ENCODE assay signal across 31 cellular contexts in the genomic region with DNA sequence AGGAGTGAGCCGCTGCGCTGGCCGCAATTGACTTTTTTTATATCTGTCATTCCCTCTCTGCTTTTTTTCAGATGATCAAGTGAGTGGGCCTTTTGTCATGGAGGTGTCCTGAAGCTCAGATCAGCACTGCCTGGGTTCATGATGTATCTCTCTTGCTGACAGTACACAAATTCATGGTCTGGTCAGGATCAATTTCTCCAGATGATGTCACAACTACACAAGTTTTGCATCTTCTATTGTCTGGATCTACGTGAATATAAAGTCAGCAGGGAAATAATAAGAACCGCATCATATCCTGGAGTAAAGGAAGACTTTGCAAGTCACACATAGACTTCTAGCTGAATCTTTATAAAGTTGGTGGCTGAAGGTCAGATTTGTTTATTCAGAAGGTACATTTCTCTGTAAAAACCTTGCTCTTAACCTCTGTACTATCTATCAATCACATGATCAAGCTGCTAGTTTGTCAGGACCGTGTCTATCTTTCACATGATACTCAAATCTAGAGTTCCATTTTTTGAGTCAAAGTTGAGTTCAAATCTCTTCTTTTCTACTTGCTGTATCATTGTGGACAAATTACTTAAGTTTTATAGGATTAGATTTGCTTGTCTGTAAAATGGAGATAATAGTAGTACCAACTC. TPM values are rescaled to one million over a fixed set of nuclear protein-coding genes. Genes with fewer than 3 reads are reported as not detected.
A peak's percentile ranks its signal among the peaks of the same experiment; 100 is the strongest.
DNase-seq lines count a peak whose midpoint lies in the region; ATAC-seq, FAIRE-seq and TF ChIP-seq lines count a peak whose summit lies in the region.
"Had no signal": no experiment of that assay in that cellular context is flagged by ENCODE, and none has a peak within 500 bp of the region (broad histone marks: within the 10 kb centered on the region; RNA-seq: fewer than 3 reads in every experiment).

No MANE protein-coding gene starts in this region.

- POLR2A ChIA-PET in endothelial cell of umbilical vein (lab: Charles Lee) (no interaction called here), MCF 10A (lab: Yijun Ruan, JAX) (interaction anchor here (0.7 kb wide), 1 partner anchor 28 kb away, joined by 3 read pairs; no protein-coding TSS in a partner anchor), A673 (lab: Charles Lee; ENCODE audit: low non-redundant PET) (no interaction called here)

- ATAC-seq in activated naive CD4-positive, alpha-beta T cell treated with anti-CD3 and anti-CD28 coated beads, Interleukin-2, amount 50 U/mL, for 72 hours: peak; percentile 58 to 59
- ATAC-seq: body of pancreas, esophagus mucosa, foreskin keratinocyte, pancreas had no signal

- no peak overlapping the region for H3K27ac Mint-ChIP-seq in activated naive CD4-positive, alpha-beta T cell treated with anti-CD3 and anti-CD28 coated beads, Interleukin-2, amount 50 U/mL, for 72 hours
- H3K27ac Mint-ChIP-seq in neural progenitor cell (peak overlapping the region; percentile 32), MCF 10A (ENCODE audit: low read depth, unreplicated experiment) (no peak overlapping the region)
- H3K27ac Mint-ChIP-seq: endodermal cell had no signal

- H3K79me2 ChIP-seq in MM.1S (ENCODE audit: low read length) (no peaks in the 10 kb centered on the region), endothelial cell of umbilical vein (ENCODE audit: control insufficient read depth, insufficient read depth, low read length) (no peaks in the 10 kb centered on the region), neural progenitor cell (ENCODE audit: low read depth) (no peaks in the 10 kb centered on the region)

- H3K27me3 Mint-ChIP-seq in neural progenitor cell (ENCODE audit: insufficient read depth, low read depth) (no peaks in the 10 kb centered on the region), MCF 10A (ENCODE audit: insufficient read depth, unreplicated experiment) (no peaks in the 10 kb centered on the region)
- H3K27me3 Mint-ChIP-seq: central memory CD8-positive, alpha-beta T cell had no signal

- H3K4me3 ChIP-seq in MM.1S (ENCODE audit: low read length) (no peak overlapping the region), endothelial cell of umbilical vein (replicated peaks in 1 of 3; ENCODE audit: insufficient read depth in 1 of 3, low read depth in 1 of 3, low read length in 3 of 3) (no peak overlapping the region), neural progenitor cell (no peak overlapping the region), A673 (ENCODE audit: low read depth, low read length, poor library complexity, severe bottlenecking) (no peak overlapping the region)
- H3K4me3 ChIP-seq: adrenal gland, body of pancreas, pancreas, Peyer's patch, tibial artery had no signal

- peaks cover 68% of the 10 kb centered on the region for H3K4me1 ChIP-seq in MM.1S (ENCODE audit: low read length)
- H3K4me1 ChIP-seq in endothelial cell of umbilical vein (ENCODE audit: control insufficient read depth, extremely low read depth, insufficient read depth, low read length): peaks cover 22% of the 10 kb centered on the region
- H3K4me1 ChIP-seq in neural progenitor cell: peaks cover 7% of the 10 kb centered on the region
- H3K4me1 ChIP-seq in A673 (ENCODE audit: insufficient read depth, low read length, poor library complexity, severe bottlenecking): no peaks in the 10 kb centered on the region
- H3K4me1 ChIP-seq: body of pancreas, foreskin keratinocyte, pancreas had no signal

- CTCF ChIA-PET in endothelial cell of umbilical vein (lab: Charles Lee) (interaction anchor here (1.2 to 1.4 kb wide), 2 partner anchors 13 to 14 kb away, joined by 3 to 4 read pairs; a partner anchor contains a TSS), MCF 10A (lab: Yijun Ruan, JAX) (interaction anchor here (0.6 to 1.0 kb wide), 3 partner anchors 20 to 42 kb away, joined by 3 to 6 read pairs (median 3); no protein-coding TSS in a partner anchor), A673 (lab: Charles Lee) (no interaction called here)

- peaks cover 47% of the 10 kb centered on the region for H3F3A ChIP-seq in MM.1S (ENCODE audit: insufficient read depth, low read length)
- no peaks in the 10 kb centered on the region for H3F3A ChIP-seq in neural progenitor cell (ENCODE audit: low read depth)

- H3K4me1 Mint-ChIP-seq in neural progenitor cell (peaks cover 61% of the 10 kb centered on the region), MCF 10A (ENCODE audit: insufficient read depth, unreplicated experiment) (peaks cover 6% of the 10 kb centered on the region)

- H3K4me3 Mint-ChIP-seq in neural progenitor cell: no peak overlapping the region
- H3K4me3 Mint-ChIP-seq in MCF 10A (ENCODE audit: unreplicated experiment): no peak overlapping the region
- H3K4me3 Mint-ChIP-seq: central memory CD8-positive, alpha-beta T cell; endodermal cell had no signal

- peak overlapping the region; percentile 75 for H3K27ac ChIP-seq in MM.1S (ENCODE audit: low read length)
- no peak overlapping the region for H3K27ac ChIP-seq in endothelial cell of umbilical vein (ENCODE audit: insufficient read depth, low read depth, low read length)
- no peak overlapping the region for H3K27ac ChIP-seq in neural progenitor cell
- H3K27ac ChIP-seq in A673 (ENCODE audit: low read depth, low read length, poor library complexity, severe bottlenecking): no peak overlapping the region
- H3K27ac ChIP-seq: body of pancreas, foreskin keratinocyte, pancreas, tibial artery had no signal

- H3K36me3 ChIP-seq in MM.1S (replicated peaks; ENCODE audit: insufficient read depth, low read length) (no peaks in the 10 kb centered on the region), endothelial cell of umbilical vein (ENCODE audit: control insufficient read depth in 2 of 2, extremely low read depth in 1 of 2, insufficient read depth in 2 of 2, low read length in 2 of 2) (no peaks in the 10 kb centered on the region), neural progenitor cell (no peaks in the 10 kb centered on the region), A673 (ENCODE audit: insufficient read depth, low read length, poor library complexity, severe bottlenecking) (no peaks in the 10 kb centered on the region)
- H3K36me3 ChIP-seq: adrenal gland, pancreas, Peyer's patch, tibial artery had no signal

- dilution Hi-C loops in endothelial cell of umbilical vein (cut with MboI; ENCODE audit: extremely low pct_ligation_motif_present, low sequenced_read_pairs): no loop called here

- peaks cover 3 to 4% of the 10 kb centered on the region in 2 donors for H3K36me3 Mint-ChIP-seq in activated naive CD4-positive, alpha-beta T cell treated with anti-CD3 and anti-CD28 coated beads, Interleukin-2, amount 50 U/mL, for 72 hours
- H3K36me3 Mint-ChIP-seq in neural progenitor cell: no peaks in the 10 kb centered on the region
- H3K36me3 Mint-ChIP-seq in MCF 10A (ENCODE audit: insufficient read depth, unreplicated experiment): no peaks in the 10 kb centered on the region

- no peaks in the 10 kb centered on the region for H4K20me1 ChIP-seq in MM.1S (ENCODE audit: insufficient read depth, low read length)
- H4K20me1 ChIP-seq in endothelial cell of umbilical vein (replicated peaks; ENCODE audit: control insufficient read depth, extremely low read depth, insufficient read depth, low read length): no peaks in the 10 kb centered on the region
- no peaks in the 10 kb centered on the region for H4K20me1 ChIP-seq in neural progenitor cell (ENCODE audit: low read depth)

- peaks cover 3% of the 10 kb centered on the region in 2 donors for H3K9me3 Mint-ChIP-seq in activated naive CD4-positive, alpha-beta T cell treated with anti-CD3 and anti-CD28 coated beads, Interleukin-2, amount 50 U/mL, for 72 hours
- H3K9me3 Mint-ChIP-seq in neural progenitor cell (no peaks in the 10 kb centered on the region), MCF 10A (ENCODE audit: unreplicated experiment) (peaks cover 3% of the 10 kb centered on the region)
- H3K9me3 Mint-ChIP-seq: central memory CD8-positive, alpha-beta T cell; endodermal cell had no signal

- H3K9ac ChIP-seq in MM.1S (ENCODE audit: low read length): peak overlapping the region; percentile 49; the same call in 1 of the 2 replicates
- H3K9ac ChIP-seq in endothelial cell of umbilical vein (replicated peaks; ENCODE audit: extremely low read depth, insufficient read depth, low read length): no peak overlapping the region
- no peak overlapping the region for H3K9ac ChIP-seq in neural progenitor cell

- no peak for DNase-seq in activated naive CD4-positive, alpha-beta T cell treated with anti-CD3 and anti-CD28 coated beads, Interleukin-2, amount 50 U/mL, for 72 hours (ENCODE audit: low spot score in 2 of 2)
- DNase-seq in activated naive CD4-positive, alpha-beta T cell treated with Interleukin-2 at 50 U/mL for 16 hours: no peak
- DNase-seq in MM.1S: no peak
- peak; percentile 32 for DNase-seq in endothelial cell of umbilical vein (ENCODE audit: low read depth, low spot score)
- no peak for DNase-seq in neural progenitor cell (ENCODE audit: low spot score)
- DNase-seq in MCF 10A (ENCODE audit: unreplicated experiment): no peak
- no peak for DNase-seq in effector CD4-positive, alpha-beta T cell
- no peak for DNase-seq in A673 (ENCODE audit: low spot score)
- DNase-seq: activated CD4-positive, alpha-beta T cell treated with anti-CD3 and anti-CD28 coated beads for 1 hour; adrenal gland; AML-193; body of pancreas; DMS 273 treated with DMSO at 0.1 percent for 48 hours; endodermal cell; foreskin keratinocyte; KBM-7; mammary epithelial cell; NCI-H2029 treated with DMSO at 0.1 percent for 48 hours; NCI-H526 treated with DMSO at 0.1 percent for 48 hours; pancreas; Peyer's patch; SHP77 treated with DMSO at 0.1 percent for 48 hours; stimulated activated CD8-positive, alpha-beta memory T cell treated with anti-CD3 and anti-CD28 coated beads, Interleukin-4, amount 100 ng/mL, for 48 hours; tibial artery had no signal

- no peak overlapping the region for H2AFZ ChIP-seq in MM.1S (ENCODE audit: low read length)
- no peak overlapping the region for H2AFZ ChIP-seq in endothelial cell of umbilical vein (ENCODE audit: low read depth, low read length)
- H2AFZ ChIP-seq in neural progenitor cell (replicated peaks): no peak overlapping the region

- no peaks in the 10 kb centered on the region; the same call in 1 of the 2 replicates for H3K9me2 ChIP-seq in MM.1S (replicated peaks; ENCODE audit: insufficient read depth, low read length)

- no peaks in the 10 kb centered on the region for H3K9me1 ChIP-seq in endothelial cell of umbilical vein (replicated peaks; ENCODE audit: control insufficient read depth, extremely low read depth, insufficient read depth, low read length)

- no peak for TF ChIP-seq POLR2A in endothelial cell of umbilical vein (IDR thresholded peaks at IDR 0.05; ENCODE audit: low read depth, low read length)

- H3K27me3 ChIP-seq in MM.1S (replicated peaks; ENCODE audit: insufficient read depth, low read length): no peaks in the 10 kb centered on the region
- no peaks in the 10 kb centered on the region for H3K27me3 ChIP-seq in endothelial cell of umbilical vein (ENCODE audit: control insufficient read depth in 2 of 2, insufficient read depth in 2 of 2, low read length in 2 of 2)
- H3K27me3 ChIP-seq in neural progenitor cell: no peaks in the 10 kb centered on the region
- H3K27me3 ChIP-seq in A673 (replicated peaks; ENCODE audit: insufficient read depth, low read depth, low read length, poor library complexity): no peaks in the 10 kb centered on the region
- H3K27me3 ChIP-seq: adrenal gland, body of pancreas, foreskin keratinocyte, pancreas, Peyer's patch, tibial artery had no signal

- BruUV-seq in endothelial cell of umbilical vein (replicated peaks; lab: Mats Ljungman, UMichigan): no TSS peak
- no TSS peak for BruUV-seq in MCF 10A (replicated peaks; lab: Mats Ljungman, UMichigan)
- BruUV-seq in A673 (replicated peaks; lab: Mats Ljungman, UMichigan): no TSS peak

- no peaks in the 10 kb centered on the region for H3K9me3 ChIP-seq in MM.1S (replicated peaks; ENCODE audit: insufficient read depth, low read length)
- H3K9me3 ChIP-seq in endothelial cell of umbilical vein (replicated peaks; ENCODE audit: control insufficient read depth, insufficient read depth, low read length): no peaks in the 10 kb centered on the region
- no peaks in the 10 kb centered on the region for H3K9me3 ChIP-seq in neural progenitor cell (ENCODE audit: low read depth)
- H3K9me3 ChIP-seq in A673 (ENCODE audit: low read depth, low read length, poor library complexity, severe bottlenecking): no peaks in the 10 kb centered on the region
- H3K9me3 ChIP-seq: adrenal gland, body of pancreas, pancreas, Peyer's patch, tibial artery had no signal

- intact Hi-C loops in endothelial cell of umbilical vein (cut with micrococcal nuclease) (no loop called here), MCF 10A (cut with micrococcal nuclease) (no loop called here), A673 (cut with micrococcal nuclease; ENCODE audit: unreplicated experiment) (no loop called here)

- no peak for FAIRE-seq in endothelial cell of umbilical vein (lab: Jason Lieb, UNC)
- FAIRE-seq: A204.1, pancreas had no signal

- peak overlapping the region; percentile 60 for H3K4me2 ChIP-seq in MM.1S (ENCODE audit: low read depth, low read length)
- H3K4me2 ChIP-seq in endothelial cell of umbilical vein (ENCODE audit: insufficient read depth, low read length): no peak overlapping the region
- no peak overlapping the region for H3K4me2 ChIP-seq in neural progenitor cell

- TF ChIP-seq CTCF in MM.1S (IDR thresholded peaks at IDR 0.05; ENCODE audit: low read length) (no peak), endothelial cell of umbilical vein (IDR thresholded peaks at IDR 0.05; ENCODE audit: extremely low read depth in 1 of 2, insufficient read depth in 1 of 2, low read depth in 1 of 2, low read length in 2 of 2) (no peak), neural progenitor cell (IDR thresholded peaks at IDR 0.05) (no peak), MCF 10A (IDR thresholded peaks at IDR 0.05; ENCODE audit: unreplicated experiment) (no peak), A673 (conservative IDR thresholded peaks at IDR 0.05; ENCODE audit: low read depth, low read length) (no peak)

RNA-seq across cellular contexts. Expression of a gene that starts 13.1 kb away (rescaled TPM):
- total RNA-seq in activated naive CD4-positive, alpha-beta T cell treated with anti-CD3 and anti-CD28 coated beads, Interleukin-2, amount 50 U/mL, for 72 hours: 100 to 1,000 TPM; 159 to 191 TPM
- total RNA-seq in endothelial cell of umbilical vein: 0.15 TPM in 1 of 2 replicates, not detected in the other
- polyA plus RNA-seq in endothelial cell of umbilical vein: not detected in 2 replicates
- not detected in 2 replicates for polyA plus RNA-seq in endothelial cell of umbilical vein (2011; cell fraction: cytosol; rRNA removed)
- not detected in 2 replicates for polyA plus RNA-seq in endothelial cell of umbilical vein (2011; cell fraction: nucleus; rRNA removed)
- polyA plus RNA-seq in endothelial cell of umbilical vein (2012): not detected in 2 replicates
- polyA minus RNA-seq in endothelial cell of umbilical vein: 0.04 TPM in 1 of 2 replicates, not detected in the other
- not detected for polyA minus RNA-seq in endothelial cell of umbilical vein (2011; cell fraction: cytosol; rRNA and poly(A)+ RNA removed)
- not detected in 2 replicates for polyA minus RNA-seq in endothelial cell of umbilical vein (2011; cell fraction: nucleus; rRNA and poly(A)+ RNA removed)
- total RNA-seq in neural progenitor cell (ENCODE audit: low replicate concordance): not detected in 2 replicates
- total RNA-seq in MCF 10A (2022): not detected in 2 replicates
- not detected in 2 replicates for total RNA-seq in A673 (2021)
- total RNA-seq: endodermal cell, foreskin keratinocyte, H4, kidney epithelial cell, mammary epithelial cell, renal cortical epithelial cell had no signal
- polyA plus RNA-seq: foreskin keratinocyte, mammary epithelial cell, neural cell had no signal

Comparison
In these comparisons a context has a peak if more than half of its experiments do, and no peak if none do; other contexts are left out.
1. RNA of a gene that starts 13.1 kb away (total RNA-seq): 159 to 191 TPM in activated naive CD4-positive, alpha-beta T cell treated with anti-CD3 and anti-CD28 coated beads, Interleukin-2, amount 50 U/mL, for 72 hours; 0.15 TPM in endothelial cell of umbilical vein, not detected in A673, not detected in neural progenitor cell and not detected in MCF 10A; every median in the first group is over 100 times any median in the second.